Comparison of ENCODE assay signal across 2 cellular contexts in genomic region chr9:101463397-101463796, GRCh38.
TF ChIP-seq lines count a peak whose summit lies in the region.

No MANE protein-coding gene starts in this region.

TF ChIP-seq in HCT116, 20 proteins besides CTCF, POLR2A, EP300 and RAD21:
- TF ChIP-seq ELF1 (IDR thresholded peaks at IDR 0.05; ENCODE audit: borderline replicate concordance, low read depth) (no peak), EGR1 (IDR thresholded peaks at IDR 0.05; ENCODE audit: low read depth) (no peak), SRF (IDR thresholded peaks at IDR 0.05; ENCODE audit: low read depth) (no peak), SIN3A (IDR thresholded peaks at IDR 0.05; ENCODE audit: low read depth) (no peak), YY1 (IDR thresholded peaks at IDR 0.05; ENCODE audit: extremely low read depth, insufficient replicate concordance, low read depth, low read length) (no peak), FOSL1 (IDR thresholded peaks at IDR 0.05; ENCODE audit: low read depth) (no peak), CEBPB (IDR thresholded peaks at IDR 0.05; ENCODE audit: low read depth) (no peak), EZH2 (IDR thresholded peaks at IDR 0.05) (no peak), ZBTB33 (IDR thresholded peaks at IDR 0.05; ENCODE audit: extremely low read depth, insufficient replicate concordance, low read length) (no peak), POLR2AphosphoS5 (IDR thresholded peaks at IDR 0.05; ENCODE audit: low read depth, low read length) (no peak), REST (IDR thresholded peaks at IDR 0.05; ENCODE audit: low read depth) (no peak), ZFX (IDR thresholded peaks at IDR 0.05) (no peak), ATF3 (IDR thresholded peaks at IDR 0.05) (no peak), JUND (IDR thresholded peaks at IDR 0.05) (no peak), CBX3 (IDR thresholded peaks at IDR 0.05; ENCODE audit: low read depth) (no peak), MAX (IDR thresholded peaks at IDR 0.05) (no peak)

TF ChIP-seq in SK-N-SH, 30 proteins besides CTCF, POLR2A, EP300 and RAD21:
- TF ChIP-seq TAF1 (IDR thresholded peaks at IDR 0.05; ENCODE audit: borderline replicate concordance, low read depth, low read length) (no peak), MAX (IDR thresholded peaks at IDR 0.05; ENCODE audit: low read depth) (no peak), FOSL2 (IDR thresholded peaks at IDR 0.05; ENCODE audit: borderline replicate concordance, low read depth) (0 out of 2 replicates have a peak, but pooled peaks have one; percentile 4)
TF ChIP-seq in SK-N-SH: peak in this region for 1.
